ENCODE assay signal across 8 cellular contexts in genomic region chr11:57713849-57714248, GRCh38. TPM values are rescaled to one million over a fixed set of nuclear protein-coding genes. Genes with fewer than 3 reads are reported as not detected.
DNase-seq lines count a peak whose midpoint lies in the region; ATAC-seq and TF ChIP-seq lines count a peak whose summit lies in the region.

No MANE protein-coding gene starts in this region.

- no peaks in the 10 kb centered on the region for H3K9me3 Mint-ChIP-seq in endothelial cell (ENCODE audit: unreplicated experiment)

- H3K4me2 ChIP-seq in PC-3 (ENCODE audit: low read length): peak overlapping the region; percentile 98
- H3K4me2 ChIP-seq in parathyroid adenoma (ENCODE audit: low read length): peak overlapping the region; percentile 49

- 91 to 98% (median 94%) methylated on average over 2 of the region's 2 CpGs for WGBS in ovary, 3 donors

- no TSS peak for BruUV-seq in PC-3 (replicated peaks; lab: Mats Ljungman, UMichigan)

- no peak for TF ChIP-seq EP300 in ovary (IDR thresholded peaks at IDR 0.05)

- CTCF ChIA-PET in PC-3 (lab: Charles Lee): no interaction called here

- peak overlapping the region; percentile 94 for H3K4me3 ChIP-seq in GM08714 (ENCODE audit: low read length)
- peak overlapping the region; percentile 99 for H3K4me3 ChIP-seq in PC-3 (ENCODE audit: low read length)
- H3K4me3 ChIP-seq in parathyroid adenoma (ENCODE audit: low read depth, low read length): peak overlapping the region; percentile 77
- H3K4me3 ChIP-seq in ovary: no peak overlapping the region

- H2AFZ ChIP-seq in PC-3 (ENCODE audit: low read length): no peak overlapping the region
- no peak overlapping the region for H2AFZ ChIP-seq in parathyroid adenoma

- no peak for ATAC-seq in PC-3

- peaks cover 25% of the 10 kb centered on the region for H3K4me1 Mint-ChIP-seq in endothelial cell (ENCODE audit: unreplicated experiment)

- peaks cover 10% of the 10 kb centered on the region for H3K36me3 Mint-ChIP-seq in endothelial cell (ENCODE audit: low read depth, unreplicated experiment)

- H3K9ac ChIP-seq in PC-3 (ENCODE audit: low read length) (peak overlapping the region; percentile 96; the same call in 1 of the 2 replicates), parathyroid adenoma (no peak overlapping the region)

- H3K27me3 Mint-ChIP-seq in endothelial cell (ENCODE audit: unreplicated experiment): peaks cover 7% of the 10 kb centered on the region

- H3K9me3 ChIP-seq in PC-3 (ENCODE audit: low read length) (no peaks in the 10 kb centered on the region), parathyroid adenoma (ENCODE audit: control insufficient read depth, low read length) (no peaks in the 10 kb centered on the region), ovary (no peaks in the 10 kb centered on the region)

- no peaks in the 10 kb centered on the region for H3K9me2 ChIP-seq in PC-3 (replicated peaks; ENCODE audit: low read length)

- peak overlapping the region; percentile 97 for H3K4me3 Mint-ChIP-seq in endothelial cell (ENCODE audit: unreplicated experiment)

- DNase-seq in PC-3: no peak
- no peak for DNase-seq in endothelial cell (ENCODE audit: low spot score)
- DNase-seq in NCI-H1048 (lab: John Stamatoyannopoulos, UW): no peak
- no peak for DNase-seq in effector CD4-positive, alpha-beta T cell
- no peak for DNase-seq in ovary
- DNase-seq in RPMI8226: no peak

- H3F3A ChIP-seq in PC-3 (ENCODE audit: low read length, unreplicated experiment): no peaks in the 10 kb centered on the region

- peaks cover 20% of the 10 kb centered on the region for H4K20me1 ChIP-seq in PC-3 (ENCODE audit: low read length)

- TF ChIP-seq CTCF in PC-3 (conservative IDR thresholded peaks at IDR 0.05; ENCODE audit: low read depth, low read length) (no peak), endothelial cell (IDR thresholded peaks at IDR 0.05; ENCODE audit: unreplicated experiment) (no peak), parathyroid adenoma (IDR thresholded peaks at IDR 0.05) (no peak), ovary (IDR thresholded peaks at IDR 0.05) (no peak)

- H3K27me3 ChIP-seq in PC-3 (ENCODE audit: low read length): no peaks in the 10 kb centered on the region
- no peaks in the 10 kb centered on the region for H3K27me3 ChIP-seq in parathyroid adenoma (ENCODE audit: control insufficient read depth, insufficient read depth, low read length)
- H3K27me3 ChIP-seq in ovary: no peaks in the 10 kb centered on the region

- H3K36me3 ChIP-seq in PC-3 (ENCODE audit: low read depth, low read length) (peaks cover 7% of the 10 kb centered on the region; the same call in 1 of the 2 replicates), parathyroid adenoma (ENCODE audit: control insufficient read depth, insufficient read depth, low read length) (no peaks in the 10 kb centered on the region), ovary (no peaks in the 10 kb centered on the region)

- H3K4me1 ChIP-seq in PC-3 (ENCODE audit: insufficient read depth, low read length): peaks cover 24% of the 10 kb centered on the region
- peaks cover 6% of the 10 kb centered on the region for H3K4me1 ChIP-seq in parathyroid adenoma
- peaks cover 14% of the 10 kb centered on the region for H3K4me1 ChIP-seq in ovary (ENCODE audit: insufficient read depth)

- H3K79me2 ChIP-seq in PC-3 (ENCODE audit: low read length) (peaks cover 63% of the 10 kb centered on the region), parathyroid adenoma (peaks cover 31% of the 10 kb centered on the region)

- intact Hi-C loops in PC-3 (cut with micrococcal nuclease) (no loop called here), ovary (cut with DNase I) (loop anchor here in 1 of 4 donors (1.0 kb wide), 1 partner anchor 48 kb away; no protein-coding TSS in a partner anchor)

- POLR2A ChIA-PET in PC-3 (lab: Charles Lee; ENCODE audit: unreplicated experiment): no interaction called here

- H3K27ac ChIP-seq in PC-3 (ENCODE audit: low read length) (no peak overlapping the region), parathyroid adenoma (no peak overlapping the region), ovary (no peak overlapping the region)

- no peak overlapping the region for H3K27ac Mint-ChIP-seq in endothelial cell (ENCODE audit: unreplicated experiment)

- TF ChIP-seq POLR2A in ovary (IDR thresholded peaks at IDR 0.05): no peak

RNA-seq across cellular contexts. Expression of gene TMX2, which starts 1.5 kb away (rescaled TPM):
- total RNA-seq in PC-3 (2014; rRNA removed): 228 and 241 TPM in 2 replicates
- total RNA-seq in endothelial cell (ENCODE audit: unreplicated experiment): 51.0 TPM
- total RNA-seq in ovary: 10 to 100 TPM; 31.5 to 86.2 (median 56.8) TPM
- polyA plus RNA-seq in ovary: 100 to 1,000 TPM in 1 of 2 donors, 10 to 100 TPM in 1; 63.3 to 130 TPM

RNA-seq across cellular contexts. Expression of gene MED19, which starts 1.8 kb away (rescaled TPM):
- 41.8 and 42.3 TPM in 2 replicates for total RNA-seq in PC-3 (2014; rRNA removed)
- total RNA-seq in endothelial cell (ENCODE audit: unreplicated experiment): 20.5 TPM
- total RNA-seq in ovary: 10 to 100 TPM in 6 of 7 donors, 1 to 10 TPM in 1; 9.8 to 18.2 (median 13.0) TPM
- polyA plus RNA-seq in ovary: 10 to 100 TPM; 13.8 to 19.8 TPM

RNA-seq across cellular contexts. Expression of gene SELENOH, which starts 27.4 kb away (rescaled TPM):
- 306 and 353 TPM in 2 replicates for total RNA-seq in PC-3 (2014; rRNA removed)
- 210 TPM for total RNA-seq in endothelial cell (ENCODE audit: unreplicated experiment)
- total RNA-seq in ovary: 100 to 1,000 TPM in 5 of 7 donors, 10 to 100 TPM in 2; 88.1 to 244 (median 107) TPM
- 100 to 1,000 TPM in 1 of 2 donors, 10 to 100 TPM in 1; 33.9 to 142 TPM for polyA plus RNA-seq in ovary

RNA-seq across cellular contexts. Expression of gene BTBD18, which starts 37.8 kb away (rescaled TPM):
- total RNA-seq in PC-3 (2014; rRNA removed) (not detected in 2 replicates), endothelial cell (ENCODE audit: unreplicated experiment) (not detected), ovary (not detected)
- under 1 TPM in 1 of 2 donors, not detected in 1; 0.02 TPM for polyA plus RNA-seq in ovary

RNA-seq across cellular contexts. Expression of gene ZDHHC5, which starts 45.9 kb away (rescaled TPM):
- total RNA-seq in PC-3 (2014; rRNA removed): 86.7 and 102 TPM in 2 replicates
- total RNA-seq in endothelial cell (ENCODE audit: unreplicated experiment): 78.3 TPM
- total RNA-seq in ovary: 10 to 100 TPM; 19.9 to 54.1 (median 39.9) TPM
- 10 to 100 TPM; 22.3 to 62.6 TPM for polyA plus RNA-seq in ovary
